19 cellular contexts compared by ENCODE assay signal in genomic region chr16:78988361-78988992, GRCh38.
DNase-seq lines count a peak whose midpoint lies in the region; ATAC-seq and TF ChIP-seq lines count a peak whose summit lies in the region.
"Had no signal": no experiment of that assay in that cellular context is flagged by ENCODE, and none has a peak within 500 bp of the region (broad histone marks: within the 10 kb centered on the region; RNA-seq: fewer than 3 reads in every experiment).

No MANE protein-coding gene starts in this region.

- H3K23ac ChIP-seq in mesendoderm (ENCODE audit: low read length) = no peak overlapping the region

- H3K9me3 ChIP-seq in WERI-Rb-1 (ENCODE audit: severe bottlenecking) (no peaks in the 10 kb centered on the region), vagina (no peaks in the 10 kb centered on the region)
- H3K9me3 ChIP-seq: Caco-2, pancreas had no signal

- H2BK120ac ChIP-seq in mesendoderm (ENCODE audit: low read depth, low read length) = no peak overlapping the region

- H4K5ac ChIP-seq in mesendoderm (ENCODE audit: low read length) = no peak overlapping the region

- DNase-seq in HEK293T (ENCODE audit: extremely low spot score) = peak; percentile 55
- DNase-seq in WERI-Rb-1 = no peak
- DNase-seq in mesendoderm = peak; percentile 67
- no peak for DNase-seq in vagina (ENCODE audit: extremely low spot score in 2 of 2)
- no peak for DNase-seq in ecto neural progenitor cell (ENCODE audit: low spot score)
- DNase-seq: activated CD4-positive, CD25-positive, alpha-beta regulatory T cell treated with anti-CD3 and anti-CD28 coated beads, Interleukin-2, amount 50 U/mL, for 72 hours; dermis blood vessel endothelial cell; HFFc6; NCI-H1436 treated with DMSO at 0.1 percent for 48 hours; NCI-H446 treated with DMSO at 0.1 percent for 48 hours; pancreas; sigmoid colon; stimulated activated naive CD8-positive, alpha-beta T cell treated with anti-CD3 and anti-CD28 coated beads, Interleukin-15, Interleukin-2, amounts not matched to agents 100 U/mL and 50 U/mL, for 24 hours; trophoblast cell had no signal

- H3K4me3 ChIP-seq in WERI-Rb-1 (ENCODE audit: low read depth, low read length) (no peak overlapping the region), mesendoderm (ENCODE audit: low read length) (no peak overlapping the region), vagina (no peak overlapping the region)
- H3K4me3 ChIP-seq: esophagus muscularis mucosa, pancreas, sigmoid colon had no signal

- no peak for TF ChIP-seq POLR2A in vagina (IDR thresholded peaks at IDR 0.05)

- CTCF ChIA-PET in HEK293T (lab: Yijun Ruan, JAX) = interaction anchor here (0.7 to 0.9 kb wide), 2 partner anchors 149 to 613 kb away, joined by 3 to 6 read pairs; no protein-coding TSS in a partner anchor

- no peak for ATAC-seq in HG03521 (IDR thresholded peaks at IDR 0.05; ENCODE audit: unreplicated experiment)
- ATAC-seq: activated T-helper 17 cell treated with anti-CD3 and anti-CD28 coated beads, Interleukin-2, amount 50 U/mL, for 72 hours; pancreas; stimulated activated naive CD8-positive, alpha-beta T cell treated with anti-CD3 and anti-CD28 coated beads, Interleukin-15, Interleukin-2, amounts not matched to agents 100 U/mL and 50 U/mL, for 24 hours had no signal

- H3K79me2 ChIP-seq in mesendoderm (ENCODE audit: control insufficient read depth, insufficient read depth, low read length) = no peaks in the 10 kb centered on the region

- no peak overlapping the region for H2BK15ac ChIP-seq in mesendoderm (replicated peaks; ENCODE audit: low read depth)

- POLR2A ChIA-PET in HEK293T (lab: Yijun Ruan, JAX) = no interaction called here

- TF ChIP-seq CTCF in C4-2B (conservative IDR thresholded peaks at IDR 0.05) (peak; percentile 8; the same call in 1 of the 2 replicates), WERI-Rb-1 (IDR thresholded peaks at IDR 0.05; ENCODE audit: low read depth, low read length) (peak; percentile 17; the same call in 1 of the 2 replicates), vagina (IDR thresholded peaks at IDR 0.05) (no peak)

- H3K18ac ChIP-seq in mesendoderm (ENCODE audit: low read length) = no peak overlapping the region

- no peak overlapping the region for H3K56ac ChIP-seq in mesendoderm (ENCODE audit: low read length)

- no peak overlapping the region for H3K4ac ChIP-seq in mesendoderm (ENCODE audit: low read depth, low read length)

- no peak overlapping the region for H4K8ac ChIP-seq in mesendoderm (ENCODE audit: low read depth, low read length)

- H3K36me3 ChIP-seq in WERI-Rb-1 = no peaks in the 10 kb centered on the region
- no peaks in the 10 kb centered on the region for H3K36me3 ChIP-seq in mesendoderm (ENCODE audit: control insufficient read depth, insufficient read depth, low read length)
- no peaks in the 10 kb centered on the region for H3K36me3 ChIP-seq in vagina
- H3K36me3 ChIP-seq: esophagus muscularis mucosa, pancreas, sigmoid colon had no signal

- no peaks in the 10 kb centered on the region for H3K4me1 ChIP-seq in mesendoderm (ENCODE audit: control insufficient read depth, low read depth, low read length)
- peaks cover 16% of the 10 kb centered on the region for H3K4me1 ChIP-seq in vagina
- H3K4me1 ChIP-seq: Caco-2, pancreas, sigmoid colon had no signal

- intact Hi-C loops in vagina (cut with DNase I) = no loop called here

- H3K27ac ChIP-seq in C4-2B (no peak overlapping the region), WERI-Rb-1 (no peak overlapping the region), mesendoderm (ENCODE audit: low read depth, low read length) (no peak overlapping the region), vagina (no peak overlapping the region)
- H3K27ac ChIP-seq: esophagus muscularis mucosa, pancreas, sigmoid colon had no signal

- H3K9ac ChIP-seq in mesendoderm (ENCODE audit: low read length) = no peak overlapping the region

- H3K4me2 ChIP-seq in mesendoderm (ENCODE audit: low read length) = no peak overlapping the region

- H2AK5ac ChIP-seq in mesendoderm (ENCODE audit: low read length) = no peak overlapping the region

- no CpG with 5 or more reads among the region's 9 CpGs for WGBS in mesendoderm (ENCODE audit: extremely low coverage, insufficient coverage, low lambda C conversion rate)

- H3K79me1 ChIP-seq in mesendoderm (ENCODE audit: low read length) = no peaks in the 10 kb centered on the region

- H3K27me3 ChIP-seq in WERI-Rb-1 (ENCODE audit: insufficient read depth, low read depth, severe bottlenecking) = no peaks in the 10 kb centered on the region
- H3K27me3 ChIP-seq in mesendoderm (ENCODE audit: insufficient read depth, low read length, poor library complexity) = no peaks in the 10 kb centered on the region
- no peaks in the 10 kb centered on the region for H3K27me3 ChIP-seq in vagina
- H3K27me3 ChIP-seq: esophagus muscularis mucosa, pancreas, sigmoid colon had no signal

- no peak overlapping the region for H2BK5ac ChIP-seq in mesendoderm (ENCODE audit: low read length)

TF ChIP-seq in HEK293T, 16 proteins besides CTCF, POLR2A, EP300 and RAD21:
- TF ChIP-seq FOXK2 (IDR thresholded peaks at IDR 0.05) = no peak

Comparison
In these comparisons a context has a peak if more than half of its experiments do, and no peak if none do; other contexts are left out.
1. CTCF ChIP-seq: peak in C4-2B (single experiment) and WERI-Rb-1 (single experiment); none in vagina (0 of 3).
2. DNase-seq: peak in HEK293T (single experiment) and mesendoderm (single experiment); none in WERI-Rb-1 (single experiment), vagina (0 of 2) and ecto neural progenitor cell (single experiment).